In the genomic region with DNA sequence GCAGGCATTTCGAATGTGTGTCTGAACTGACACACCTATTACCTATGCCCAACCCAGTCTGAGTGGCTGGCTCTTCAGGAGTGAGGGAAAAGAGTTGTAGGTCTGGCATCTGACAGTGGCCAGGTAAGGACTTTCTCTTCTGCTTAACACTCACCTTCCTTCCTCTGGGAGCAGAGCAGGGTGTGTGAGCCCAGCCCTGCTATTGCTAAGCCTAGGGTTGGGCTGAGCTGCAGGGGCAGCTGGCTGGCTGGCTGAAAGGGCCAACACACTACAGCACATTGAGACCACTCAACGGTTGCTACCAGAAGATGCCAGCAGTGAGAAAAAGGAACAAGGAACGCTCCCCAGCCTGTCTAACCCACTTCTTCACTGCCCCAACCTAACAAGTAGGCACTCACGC, we compare ENCODE assay signal across 2 cellular contexts.
TF ChIP-seq lines count a peak whose summit lies in the region.

No MANE protein-coding gene starts in this region.

TF ChIP-seq in SK-N-SH treated with all-trans-retinoic acid at 6 μM for 48 hours, 23 proteins besides CTCF, POLR2A, EP300 and RAD21 (continued from another document):
- TF ChIP-seq PATZ1 (CRISPR knock-in tag; IDR thresholded peaks at IDR 0.05; ENCODE audit: borderline replicate concordance) (no peak), RARB (CRISPR knock-in tag; IDR thresholded peaks at IDR 0.05) (no peak), BACH2 (CRISPR knock-in tag; IDR thresholded peaks at IDR 0.05; ENCODE audit: borderline replicate concordance) (no peak), ISL1 (CRISPR knock-in tag; IDR thresholded peaks at IDR 0.05) (no peak), GLIS3 (CRISPR knock-in tag; IDR thresholded peaks at IDR 0.05) (no peak), TOX (CRISPR knock-in tag; IDR thresholded peaks at IDR 0.05; ENCODE audit: borderline replicate concordance) (no peak), POU6F1 (CRISPR knock-in tag; IDR thresholded peaks at IDR 0.05; ENCODE audit: borderline replicate concordance, low read depth) (no peak), TCF4 (CRISPR knock-in tag; IDR thresholded peaks at IDR 0.05; ENCODE audit: borderline replicate concordance) (no peak), ZNF70 (CRISPR knock-in tag; IDR thresholded peaks at IDR 0.05) (no peak)

TF ChIP-seq in SK-N-SH, 30 proteins besides CTCF, POLR2A, EP300 and RAD21 (continued from another document):
- TF ChIP-seq REST (IDR thresholded peaks at IDR 0.05; ENCODE audit: low read depth, low read length) (no peak), USF1 (IDR thresholded peaks at IDR 0.05; ENCODE audit: borderline replicate concordance, low read depth) (no peak), GABPA (IDR thresholded peaks at IDR 0.05; ENCODE audit: low read depth) (no peak), MEF2A (IDR thresholded peaks at IDR 0.05; ENCODE audit: borderline replicate concordance, low read depth) (no peak)
